Comparison of ENCODE assay signal across 28 cellular contexts in the genomic region with DNA sequence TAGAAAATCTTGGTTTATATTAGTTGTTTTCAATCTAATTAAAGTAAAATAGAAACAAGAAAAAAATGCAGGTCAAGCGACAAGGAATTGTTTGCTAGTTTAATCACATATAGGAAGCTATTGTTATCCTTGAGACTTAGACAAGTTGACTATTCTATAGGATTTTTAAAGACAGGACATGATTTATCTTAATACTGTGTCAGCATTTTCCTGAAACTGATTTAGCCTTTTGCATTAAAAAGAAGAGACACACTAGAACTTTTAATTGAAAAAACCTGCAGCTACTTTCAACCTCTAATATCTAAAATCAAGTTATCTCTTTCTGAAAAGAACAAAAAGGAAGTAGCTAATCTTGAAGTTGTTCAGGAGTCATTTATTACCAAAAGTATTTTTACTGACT.
"Had no signal": no experiment of that assay in that cellular context is flagged by ENCODE, and none has a peak within 500 bp of the region (broad histone marks: within the 10 kb centered on the region; RNA-seq: fewer than 3 reads in every experiment).

No MANE protein-coding gene starts in this region.

- H3K4me3 ChIP-seq: neural progenitor cell, ovary, psoas muscle, skin epidermis, smooth muscle cell, spleen, suprapubic skin, testis, tibial artery, transverse colon, upper lobe of right lung, uterus had no signal

- H3K79me2 ChIP-seq: parathyroid adenoma had no signal

- H3K36me3 ChIP-seq: neural progenitor cell, ovary, spleen, suprapubic skin, tibial artery, transverse colon, upper lobe of right lung, uterus had no signal

- H3K9me3 ChIP-seq: ovary, psoas muscle, testis, transverse colon, upper lobe of right lung, uterus had no signal

- ATAC-seq: natural killer cell; psoas muscle; right cardiac atrium; sciatic nerve; stimulated activated memory B cell treated with anti-CD40 and anti-IgM and Interleukin-4, amounts not matched to agents 10 μg/mL and 1 μg/mL and 100 μg/mL, for 72 hours; stimulated activated naive CD8-positive, alpha-beta T cell treated with anti-CD3 and anti-CD28 coated beads, Interleukin-15, amount 100 ng/mL, for 72 hours; stimulated activated naive CD8-positive, alpha-beta T cell treated with anti-CD3 and anti-CD28 coated beads, Interleukin-15, Interleukin-2, amounts not matched to agents 100 U/mL and 50 U/mL, for 24 hours; upper lobe of right lung had no signal

- H3K27ac ChIP-seq: neural progenitor cell, ovary, parathyroid adenoma, psoas muscle, skin epidermis, spleen, suprapubic skin, testis, tibial artery, transverse colon, upper lobe of right lung, uterus had no signal

- H3K9ac ChIP-seq: neural progenitor cell, parathyroid adenoma had no signal

- DNase-seq: natural killer cell; occipital lobe; ovary; posterior cingulate gyrus; psoas muscle; right cardiac atrium; spleen; stimulated activated CD4-positive, alpha-beta T cell treated with anti-CD3 and anti-CD28 coated beads, Interleukin-12 subunit alpha, Interleukin-12 subunit beta, amount 100 ng/mL, for 4 hours; stimulated activated CD4-positive, alpha-beta T cell treated with anti-CD3 and anti-CD28 coated beads, Interleukin-1b, Interleukin-23, amount 100 ng/mL, for 48 hours; stimulated activated CD4-positive, alpha-beta T cell treated with anti-CD3 and anti-CD28 coated beads, Interleukin-4, amount 100 ng/mL, for 1 hour; stimulated activated CD4-positive, alpha-beta T cell treated with anti-CD3 and anti-CD28 coated beads, Interleukin-4, amount 100 ng/mL, for 4 hours; stimulated activated CD8-positive, alpha-beta memory T cell treated with anti-CD3 and anti-CD28 coated beads, Interleukin-4, amount 100 ng/mL, for 48 hours; stimulated activated naive CD4-positive, alpha-beta T cell; stimulated activated naive CD8-positive, alpha-beta T cell treated with anti-CD3 and anti-CD28 coated beads, Interleukin-15, amount 100 ng/mL, for 72 hours; stimulated activated naive CD8-positive, alpha-beta T cell treated with anti-CD3 and anti-CD28 coated beads, Interleukin-15, Interleukin-2, amounts not matched to agents 100 U/mL and 50 U/mL, for 24 hours; substantia nigra; testis; tibial artery; transverse colon; upper lobe of right lung; uterus had no signal

- H3K27me3 ChIP-seq: neural progenitor cell, ovary, spleen, suprapubic skin, testis, tibial artery, transverse colon, upper lobe of right lung, uterus had no signal

- H3K4me2 ChIP-seq: neural progenitor cell had no signal

- H3K4me1 ChIP-seq: neural progenitor cell, parathyroid adenoma, psoas muscle, spleen, suprapubic skin, testis, tibial artery, transverse colon, upper lobe of right lung, uterus had no signal

- H2AFZ ChIP-seq: parathyroid adenoma had no signal
